In genomic region chr3:109806929-109807328, GRCh38 we compare ENCODE assay signal across 8 cellular contexts.
A peak's percentile ranks its signal among the peaks of the same experiment; 100 is the strongest.
DNase-seq lines count a peak whose midpoint lies in the region; TF ChIP-seq lines count a peak whose summit lies in the region.

No MANE protein-coding gene starts in this region.

- peak; percentile 31 for DNase-seq in stimulated activated CD4-positive, alpha-beta T cell treated with anti-CD3 and anti-CD28 coated beads, Interleukin-15, amount 100 ng/mL, for 24 hours
- no peak for DNase-seq in stimulated activated CD4-positive, alpha-beta T cell treated with anti-CD3 and anti-CD28 coated beads, Interleukin-4, amount 100 ng/mL, for 1 hour
- peak; percentile 28 for DNase-seq in activated CD8-positive, alpha-beta memory T cell treated with anti-CD3 and anti-CD28 coated beads, Interleukin-2, amount 50 U/mL, for 4 hours
- DNase-seq in hepatic stellate cell (ENCODE audit: low spot score), result peak; percentile 13
- no peak for DNase-seq in dedifferentiated amniotic fluid mesenchymal stem cell (ENCODE audit: extremely low spot score)
- no peak for DNase-seq in glutamatergic neuron
- DNase-seq in NCI-H1048 (lab: John Stamatoyannopoulos, UW), result no peak

- H3K27ac Mint-ChIP-seq in IgD-negative memory B cell, result peak overlapping the region in 1 of 3 donors; percentile 21
- H3K27ac Mint-ChIP-seq in glutamatergic neuron (ENCODE audit: unreplicated experiment), result no peak overlapping the region

- H3K9me3 Mint-ChIP-seq in IgD-negative memory B cell, result peaks cover 0 to 5% (median 4%) of the 10 kb centered on the region in 3 donors
- H3K9me3 Mint-ChIP-seq in glutamatergic neuron (ENCODE audit: unreplicated experiment), result no peaks in the 10 kb centered on the region

- peak overlapping the region in 3 of 4 donors; percentile 61 to 74 (median 65) for H3K4me3 Mint-ChIP-seq in IgD-negative memory B cell
- H3K4me3 Mint-ChIP-seq in glutamatergic neuron (ENCODE audit: unreplicated experiment), result no peak overlapping the region

- TF ChIP-seq CTCF in glutamatergic neuron (IDR thresholded peaks at IDR 0.05; ENCODE audit: partially characterized antibody, unreplicated experiment), result no peak

- peaks cover 2 to 8% (median 7%) of the 10 kb centered on the region in 3 donors for H3K4me1 Mint-ChIP-seq in IgD-negative memory B cell
- H3K4me1 Mint-ChIP-seq in glutamatergic neuron (ENCODE audit: low read depth, unreplicated experiment), result no peaks in the 10 kb centered on the region

- H3K27me3 Mint-ChIP-seq in IgD-negative memory B cell, result no peaks in the 10 kb centered on the region
- peaks cover 2% of the 10 kb centered on the region for H3K27me3 Mint-ChIP-seq in glutamatergic neuron (ENCODE audit: unreplicated experiment)

- H3K36me3 Mint-ChIP-seq in IgD-negative memory B cell, result no peaks in the 10 kb centered on the region
- no peaks in the 10 kb centered on the region for H3K36me3 Mint-ChIP-seq in glutamatergic neuron (ENCODE audit: unreplicated experiment)

Comparison
In these comparisons a context has a peak if more than half of its experiments do, and no peak if none do; other contexts are left out.
1. DNase-seq: peak in stimulated activated CD4-positive, alpha-beta T cell treated with anti-CD3 and anti-CD28 coated beads, Interleukin-15, amount 100 ng/mL, for 24 hours (single experiment), activated CD8-positive, alpha-beta memory T cell treated with anti-CD3 and anti-CD28 coated beads, Interleukin-2, amount 50 U/mL, for 4 hours (single experiment) and hepatic stellate cell (single experiment); none in stimulated activated CD4-positive, alpha-beta T cell treated with anti-CD3 and anti-CD28 coated beads, Interleukin-4, amount 100 ng/mL, for 1 hour (single experiment), dedifferentiated amniotic fluid mesenchymal stem cell (single experiment), glutamatergic neuron (single experiment) and NCI-H1048 (single experiment).